In the genomic region with DNA sequence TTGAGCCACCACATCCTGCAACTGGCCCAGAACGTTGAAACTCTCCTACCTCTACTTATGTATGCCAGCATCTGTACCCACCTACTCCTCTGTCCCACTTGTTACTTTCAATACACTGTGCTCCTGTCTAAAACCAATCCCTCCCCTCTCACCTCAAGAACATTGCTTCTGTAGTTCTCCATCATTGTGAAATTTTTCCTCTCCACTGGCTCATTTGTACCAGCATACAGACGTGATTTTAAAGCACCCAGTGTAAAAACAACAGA, we compare ENCODE assay signal across 9 cellular contexts. TPM values are rescaled to one million over a fixed set of nuclear protein-coding genes. Genes with fewer than 3 reads are reported as not detected.
DNase-seq lines count a peak whose midpoint lies in the region; ATAC-seq and TF ChIP-seq lines count a peak whose summit lies in the region.
"Had no signal": no experiment of that assay in that cellular context is flagged by ENCODE, and none has a peak within 500 bp of the region (broad histone marks: within the 10 kb centered on the region; RNA-seq: fewer than 3 reads in every experiment).

No MANE protein-coding gene starts in this region.

- H3K4me3 ChIP-seq in CD4-positive, alpha-beta memory T cell (ENCODE audit: low read length in 2 of 2), result no peak overlapping the region
- H3K4me3 ChIP-seq in body of pancreas, result no peak overlapping the region

- peaks cover 14% of the 10 kb centered on the region for H3K4me1 ChIP-seq in CD4-positive, alpha-beta memory T cell (ENCODE audit: insufficient read depth, low read length)
- H3K4me1 ChIP-seq in body of pancreas, result no peaks in the 10 kb centered on the region

- no peak for DNase-seq in CD4-positive, alpha-beta memory T cell
- DNase-seq in activated T-helper 2 cell treated with anti-CD3 and anti-CD28 coated beads, Interferon-gamma antibody, Interleukin-2, Interleukin-4, amounts not matched to agents 10 μg/mL and 5 μg/mL and 100 μg/mL, durations not matched to agents 14 hours and 24 hours and 36 hours (ENCODE audit: low spot score), result no peak
- DNase-seq in 8988T (no peak), RKO (ENCODE audit: low spot score) (no peak), body of pancreas (no peak), NCI-H2196 treated with DMSO at 0.1 percent for 48 hours (lab: John Stamatoyannopoulos, UW; ENCODE audit: unreplicated experiment) (no peak)

- peaks cover 20 to 35% (median 28%) of the 10 kb centered on the region in 4 donors for H3K4me1 Mint-ChIP-seq in CD4-positive, alpha-beta memory T cell
- peaks cover 23% of the 10 kb centered on the region for H3K4me1 Mint-ChIP-seq in activated T-helper 2 cell treated with anti-CD3 and anti-CD28 coated beads, Interferon-gamma antibody, Interleukin-2, Interleukin-4, amounts not matched to agents 10 μg/mL and 5 μg/mL and 100 μg/mL, durations not matched to agents 14 hours and 24 hours and 36 hours (ENCODE audit: low read depth)
- H3K4me1 Mint-ChIP-seq: mesothelial cell of epicardium had no signal

- peaks cover 0 to 8% of the 10 kb centered on the region in 2 donors for H3K36me3 Mint-ChIP-seq in CD4-positive, alpha-beta memory T cell
- H3K36me3 Mint-ChIP-seq in activated T-helper 2 cell treated with anti-CD3 and anti-CD28 coated beads, Interferon-gamma antibody, Interleukin-2, Interleukin-4, amounts not matched to agents 10 μg/mL and 5 μg/mL and 100 μg/mL, durations not matched to agents 14 hours and 24 hours and 36 hours (ENCODE audit: low read depth), result peaks cover 8% of the 10 kb centered on the region

- intact Hi-C loops in CD4-positive, alpha-beta memory T cell (cut with micrococcal nuclease), result no loop called here
- intact Hi-C loops in activated T-helper 2 cell treated with anti-CD3 and anti-CD28 coated beads, Interferon-gamma antibody, Interleukin-2, Interleukin-4, amounts not matched to agents 10 μg/mL and 5 μg/mL and 100 μg/mL, durations not matched to agents 14 hours and 24 hours and 36 hours (cut with micrococcal nuclease), result loop anchor here (2.0 kb wide), 1 partner anchor 26 kb away; a partner anchor contains a TSS
- intact Hi-C loops in body of pancreas (cut with DNase I), result no loop called here

- H3K4me3 Mint-ChIP-seq in CD4-positive, alpha-beta memory T cell, result peak overlapping the region in 7 of 8 donors; percentile 1 to 62 (median 31)
- peak overlapping the region; percentile 1 for H3K4me3 Mint-ChIP-seq in activated T-helper 2 cell treated with anti-CD3 and anti-CD28 coated beads, Interferon-gamma antibody, Interleukin-2, Interleukin-4, amounts not matched to agents 10 μg/mL and 5 μg/mL and 100 μg/mL, durations not matched to agents 14 hours and 24 hours and 36 hours (ENCODE audit: low read depth)
- H3K4me3 Mint-ChIP-seq: mesothelial cell of epicardium had no signal

- H3K27me3 Mint-ChIP-seq in CD4-positive, alpha-beta memory T cell, result no peaks in the 10 kb centered on the region
- H3K27me3 Mint-ChIP-seq in activated T-helper 2 cell treated with anti-CD3 and anti-CD28 coated beads, Interferon-gamma antibody, Interleukin-2, Interleukin-4, amounts not matched to agents 10 μg/mL and 5 μg/mL and 100 μg/mL, durations not matched to agents 14 hours and 24 hours and 36 hours (ENCODE audit: low read depth), result no peaks in the 10 kb centered on the region

- no peaks in the 10 kb centered on the region for H3K9me3 ChIP-seq in CD4-positive, alpha-beta memory T cell (ENCODE audit: control insufficient read depth in 1 of 2, low read length in 2 of 2)
- H3K9me3 ChIP-seq in body of pancreas, result no peaks in the 10 kb centered on the region

- peak; percentile 32 for ATAC-seq in GM19372 (IDR thresholded peaks at IDR 0.05; ENCODE audit: low read depth, unreplicated experiment)
- ATAC-seq in HG03025 (IDR thresholded peaks at IDR 0.05; ENCODE audit: low FRiP score, unreplicated experiment), result peak; percentile 33
- no peak for ATAC-seq in body of pancreas

- H3K27ac ChIP-seq in CD4-positive, alpha-beta memory T cell (ENCODE audit: low read depth, low read length), result peak overlapping the region; percentile 34
- H3K27ac ChIP-seq in body of pancreas, result no peak overlapping the region

- CTCF ChIA-PET in CD4-positive, alpha-beta memory T cell (lab: Charles Lee; ENCODE audit: partially characterized antibody), result no interaction called here

- no peaks in the 10 kb centered on the region for H3K27me3 ChIP-seq in CD4-positive, alpha-beta memory T cell (ENCODE audit: insufficient read depth, low read length)
- no peaks in the 10 kb centered on the region for H3K27me3 ChIP-seq in body of pancreas

- 55 to 94% methylated on average over 2 of the region's 2 CpGs for WGBS in body of pancreas, 2 donors

- POLR2A ChIA-PET in CD4-positive, alpha-beta memory T cell (lab: Charles Lee; ENCODE audit: partially characterized antibody), result interaction anchor here (2.0 to 2.1 kb wide), 2 partner anchors 25 kb away, joined by 5 to 10 read pairs; a partner anchor contains a TSS

- no peaks in the 10 kb centered on the region for H3K9me3 Mint-ChIP-seq in CD4-positive, alpha-beta memory T cell
- no peaks in the 10 kb centered on the region for H3K9me3 Mint-ChIP-seq in activated T-helper 2 cell treated with anti-CD3 and anti-CD28 coated beads, Interferon-gamma antibody, Interleukin-2, Interleukin-4, amounts not matched to agents 10 μg/mL and 5 μg/mL and 100 μg/mL, durations not matched to agents 14 hours and 24 hours and 36 hours

- TF ChIP-seq POLR2A in body of pancreas (IDR thresholded peaks at IDR 0.05), result no peak

- peak overlapping the region; percentile 4 to 94 (median 88) for H3K27ac Mint-ChIP-seq in CD4-positive, alpha-beta memory T cell
- H3K27ac Mint-ChIP-seq in activated T-helper 2 cell treated with anti-CD3 and anti-CD28 coated beads, Interferon-gamma antibody, Interleukin-2, Interleukin-4, amounts not matched to agents 10 μg/mL and 5 μg/mL and 100 μg/mL, durations not matched to agents 14 hours and 24 hours and 36 hours, result peak overlapping the region; percentile 78
- H3K27ac Mint-ChIP-seq: mesothelial cell of epicardium had no signal

- no peaks in the 10 kb centered on the region for H3K36me3 ChIP-seq in CD4-positive, alpha-beta memory T cell (ENCODE audit: insufficient read depth, low read length)
- H3K36me3 ChIP-seq in body of pancreas (replicated peaks in 1 of 2; ENCODE audit: insufficient read depth in 1 of 2, low read depth in 2 of 2), result no peaks in the 10 kb centered on the region

- no peak for TF ChIP-seq CTCF in body of pancreas (IDR thresholded peaks at IDR 0.05)

RNA-seq across cellular contexts. Expression of a gene that starts 25.5 kb away (rescaled TPM):
- total RNA-seq in CD4-positive, alpha-beta memory T cell, result 10 to 100 TPM; 48.6 to 49.4 TPM
- polyA plus RNA-seq in CD4-positive, alpha-beta memory T cell, result 10 to 100 TPM; 31.9 to 35.4 TPM
- total RNA-seq in activated T-helper 2 cell treated with anti-CD3 and anti-CD28 coated beads, Interferon-gamma antibody, Interleukin-2, Interleukin-4, amounts not matched to agents 10 μg/mL and 5 μg/mL and 100 μg/mL, durations not matched to agents 14 hours and 24 hours and 36 hours, result 57.4 and 59.0 TPM in 2 replicates
- 10 to 100 TPM; 57.6 to 89.7 TPM for total RNA-seq in body of pancreas

RNA-seq across cellular contexts. Expression of a gene that starts 25.7 kb away (rescaled TPM):
- 100 to 1,000 TPM; 150 to 165 TPM for total RNA-seq in CD4-positive, alpha-beta memory T cell
- 100 to 1,000 TPM; 118 to 125 TPM for polyA plus RNA-seq in CD4-positive, alpha-beta memory T cell
- 143 and 156 TPM in 2 replicates for total RNA-seq in activated T-helper 2 cell treated with anti-CD3 and anti-CD28 coated beads, Interferon-gamma antibody, Interleukin-2, Interleukin-4, amounts not matched to agents 10 μg/mL and 5 μg/mL and 100 μg/mL, durations not matched to agents 14 hours and 24 hours and 36 hours
- 10 to 100 TPM; 29.7 to 65.6 TPM for total RNA-seq in body of pancreas
